Comparison of ENCODE assay signal across 1 cellular context in genomic region chr15:90441011-90441410, GRCh38.
TF ChIP-seq lines count a peak whose summit lies in the region.

No MANE protein-coding gene starts in this region.

TF ChIP-seq in GM23338, 12 proteins besides CTCF, POLR2A, EP300 and RAD21 (continued from another document):
- TF ChIP-seq, protein P1, sequence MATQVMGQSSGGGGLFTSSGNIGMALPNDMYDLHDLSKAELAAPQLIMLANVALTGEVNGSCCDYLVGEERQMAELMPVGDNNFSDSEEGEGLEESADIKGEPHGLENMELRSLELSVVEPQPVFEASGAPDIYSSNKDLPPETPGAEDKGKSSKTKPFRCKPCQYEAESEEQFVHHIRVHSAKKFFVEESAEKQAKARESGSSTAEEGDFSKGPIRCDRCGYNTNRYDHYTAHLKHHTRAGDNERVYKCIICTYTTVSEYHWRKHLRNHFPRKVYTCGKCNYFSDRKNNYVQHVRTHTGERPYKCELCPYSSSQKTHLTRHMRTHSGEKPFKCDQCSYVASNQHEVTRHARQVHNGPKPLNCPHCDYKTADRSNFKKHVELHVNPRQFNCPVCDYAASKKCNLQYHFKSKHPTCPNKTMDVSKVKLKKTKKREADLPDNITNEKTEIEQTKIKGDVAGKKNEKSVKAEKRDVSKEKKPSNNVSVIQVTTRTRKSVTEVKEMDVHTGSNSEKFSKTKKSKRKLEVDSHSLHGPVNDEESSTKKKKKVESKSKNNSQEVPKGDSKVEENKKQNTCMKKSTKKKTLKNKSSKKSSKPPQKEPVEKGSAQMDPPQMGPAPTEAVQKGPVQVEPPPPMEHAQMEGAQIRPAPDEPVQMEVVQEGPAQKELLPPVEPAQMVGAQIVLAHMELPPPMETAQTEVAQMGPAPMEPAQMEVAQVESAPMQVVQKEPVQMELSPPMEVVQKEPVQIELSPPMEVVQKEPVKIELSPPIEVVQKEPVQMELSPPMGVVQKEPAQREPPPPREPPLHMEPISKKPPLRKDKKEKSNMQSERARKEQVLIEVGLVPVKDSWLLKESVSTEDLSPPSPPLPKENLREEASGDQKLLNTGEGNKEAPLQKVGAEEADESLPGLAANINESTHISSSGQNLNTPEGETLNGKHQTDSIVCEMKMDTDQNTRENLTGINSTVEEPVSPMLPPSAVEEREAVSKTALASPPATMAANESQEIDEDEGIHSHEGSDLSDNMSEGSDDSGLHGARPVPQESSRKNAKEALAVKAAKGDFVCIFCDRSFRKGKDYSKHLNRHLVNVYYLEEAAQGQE (IDR thresholded peaks at IDR 0.05; ENCODE audit: unreplicated experiment) = no peak
TF ChIP-seq in GM23338: peak in this region for 0.
